8 cellular contexts compared by ENCODE assay signal in the genomic region with DNA sequence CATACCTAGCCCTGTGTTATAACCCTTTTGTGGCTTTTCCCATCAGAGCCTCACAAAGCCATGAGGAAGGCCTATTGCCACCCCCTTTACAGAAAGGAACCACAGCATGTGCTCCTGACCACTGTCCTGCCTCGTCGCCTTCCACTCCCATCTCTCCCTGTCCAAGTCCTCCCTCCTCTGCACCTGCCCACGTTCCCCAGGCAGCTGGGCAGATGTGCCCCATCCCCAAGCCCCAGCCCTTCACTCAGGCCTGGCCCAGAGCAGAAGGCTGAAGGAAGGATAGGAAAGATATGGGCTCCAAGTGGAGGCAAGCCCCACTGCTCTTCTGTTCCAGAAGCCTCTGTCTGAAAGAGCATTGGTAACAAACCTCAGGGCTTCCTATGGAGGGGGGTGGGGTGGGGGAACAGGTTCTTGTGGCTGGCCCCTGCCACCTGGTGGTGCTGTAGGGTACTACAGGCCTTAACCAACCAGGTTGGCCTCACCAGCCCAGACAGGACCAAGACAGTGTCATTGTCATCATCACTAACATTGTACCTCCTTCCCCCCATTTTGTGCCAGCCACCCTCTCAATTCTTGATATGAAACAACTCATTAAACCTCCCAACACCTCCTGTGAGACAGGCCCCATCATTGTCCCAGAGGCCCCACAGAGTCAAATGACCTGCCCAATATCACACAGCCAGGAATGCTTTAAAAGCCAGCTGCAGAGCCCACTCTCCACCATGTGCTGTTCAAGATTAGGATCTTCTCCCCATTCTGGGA. TPM values are rescaled to one million over a fixed set of nuclear protein-coding genes. Genes with fewer than 3 reads are reported as not detected.
DNase-seq lines count a peak whose midpoint lies in the region; ATAC-seq, FAIRE-seq and TF ChIP-seq lines count a peak whose summit lies in the region.

No MANE protein-coding gene starts in this region.

- H3K27me3 ChIP-seq in NT2/D1 (ENCODE audit: insufficient read depth, insufficient read length) (no peaks in the 10 kb centered on the region), endothelial cell of umbilical vein (ENCODE audit: control insufficient read depth in 2 of 2, insufficient read depth in 2 of 2, low read length in 2 of 2) (no peaks in the 10 kb centered on the region)

- no TSS peak for BruUV-seq in endothelial cell of umbilical vein (replicated peaks; lab: Mats Ljungman, UMichigan)

- POLR2A ChIA-PET in endothelial cell of umbilical vein (lab: Charles Lee): no interaction called here

- DNase-seq in DMS114 treated with DMSO at 0.1 percent for 48 hours (lab: John Stamatoyannopoulos, UW; ENCODE audit: unreplicated experiment): peak; percentile 14
- DNase-seq in NT2/D1 (ENCODE audit: low read depth, low spot score): peak; percentile 72
- DNase-seq in activated CD8-positive, alpha-beta memory T cell treated with anti-CD3 and anti-CD28 coated beads, Interleukin-2, amount 50 U/mL, for 48 hours: peak; percentile 92
- peak; percentile 63 for DNase-seq in endothelial cell of umbilical vein (ENCODE audit: low read depth, low spot score)
- peak; percentile 90 for DNase-seq in mucosa of gallbladder (ENCODE audit: low spot score)
- DNase-seq in stimulated activated CD8-positive, alpha-beta memory T cell treated with anti-CD3 and anti-CD28 coated beads, Interleukin-4, amount 100 ng/mL, for 4 hours (ENCODE audit: low read depth in 2 of 2, low spot score in 1 of 2): peak; percentile 71 to 80

- ATAC-seq in HG02678 (IDR thresholded peaks at IDR 0.05; ENCODE audit: unreplicated experiment): peak; percentile 50
- no peak for ATAC-seq in GM21619 (IDR thresholded peaks at IDR 0.05; ENCODE audit: unreplicated experiment)

- no peak overlapping the region for H3K27ac ChIP-seq in endothelial cell of umbilical vein (ENCODE audit: insufficient read depth, low read depth, low read length)

- H3K9me3 ChIP-seq in NT2/D1 (ENCODE audit: insufficient read depth, low read length) (no peaks in the 10 kb centered on the region), endothelial cell of umbilical vein (replicated peaks; ENCODE audit: control insufficient read depth, insufficient read depth, low read length) (no peaks in the 10 kb centered on the region)

- H3K79me2 ChIP-seq in endothelial cell of umbilical vein (ENCODE audit: control insufficient read depth, insufficient read depth, low read length): no peaks in the 10 kb centered on the region

- no peaks in the 10 kb centered on the region for H3K9me1 ChIP-seq in endothelial cell of umbilical vein (replicated peaks; ENCODE audit: control insufficient read depth, extremely low read depth, insufficient read depth, low read length)

- peak; percentile 91 for FAIRE-seq in endothelial cell of umbilical vein (lab: Jason Lieb, UNC)

- H3K4me1 ChIP-seq in NT2/D1 (ENCODE audit: insufficient read depth, insufficient read length) (no peaks in the 10 kb centered on the region), endothelial cell of umbilical vein (ENCODE audit: control insufficient read depth, extremely low read depth, insufficient read depth, low read length) (no peaks in the 10 kb centered on the region)

- dilution Hi-C loops in endothelial cell of umbilical vein (cut with MboI; ENCODE audit: extremely low pct_ligation_motif_present, low sequenced_read_pairs): loop anchor here (10.0 kb wide), 1 partner anchor 149 kb away; the partner anchor contains the start of gene RPL29

- H3K36me3 ChIP-seq in NT2/D1 (ENCODE audit: insufficient read depth, insufficient read length, low read length) (peaks cover 98% of the 10 kb centered on the region), endothelial cell of umbilical vein (ENCODE audit: control insufficient read depth in 2 of 2, extremely low read depth in 1 of 2, insufficient read depth in 2 of 2, low read length in 2 of 2) (peaks cover 4 to 10% of the 10 kb centered on the region in 2 experiments)

- TF ChIP-seq CTCF in endothelial cell of umbilical vein (IDR thresholded peaks at IDR 0.05; ENCODE audit: extremely low read depth in 1 of 2, insufficient read depth in 1 of 2, low read depth in 1 of 2, low read length in 2 of 2): peak; percentile 93 to 94

- TF ChIP-seq POLR2A in endothelial cell of umbilical vein (IDR thresholded peaks at IDR 0.05; ENCODE audit: low read depth, low read length): no peak

- H3K4me3 ChIP-seq in NT2/D1 (ENCODE audit: insufficient read length, low read depth): no peak overlapping the region
- H3K4me3 ChIP-seq in endothelial cell of umbilical vein (replicated peaks in 1 of 3; ENCODE audit: insufficient read depth in 1 of 3, low read depth in 1 of 3, low read length in 3 of 3): no peak overlapping the region

- intact Hi-C loops in endothelial cell of umbilical vein (cut with micrococcal nuclease): loop anchor here (1.0 kb wide), 4 partner anchors 21 to 202 kb away; partner anchors contain the start of gene PARP3

- CTCF ChIA-PET in endothelial cell of umbilical vein (lab: Charles Lee): interaction anchor here (0.8 to 7.3 kb wide), 10 partner anchors 21 to 202 kb away, joined by 3 to 139 read pairs (median 4); partner anchors contain the start of genes PARP3, RPL29 and RRP9

- H4K20me1 ChIP-seq in endothelial cell of umbilical vein (replicated peaks; ENCODE audit: control insufficient read depth, extremely low read depth, insufficient read depth, low read length): no peaks in the 10 kb centered on the region

- H3K4me2 ChIP-seq in endothelial cell of umbilical vein (ENCODE audit: insufficient read depth, low read length): no peak overlapping the region

- H3K9ac ChIP-seq in NT2/D1 (ENCODE audit: insufficient read length, low read depth) (no peak overlapping the region), endothelial cell of umbilical vein (replicated peaks; ENCODE audit: extremely low read depth, insufficient read depth, low read length) (no peak overlapping the region)

- H2AFZ ChIP-seq in endothelial cell of umbilical vein (ENCODE audit: low read depth, low read length): no peak overlapping the region

TF ChIP-seq in endothelial cell of umbilical vein, 7 proteins besides CTCF, POLR2A, EP300 and RAD21:
- TF ChIP-seq, protein P1, sequence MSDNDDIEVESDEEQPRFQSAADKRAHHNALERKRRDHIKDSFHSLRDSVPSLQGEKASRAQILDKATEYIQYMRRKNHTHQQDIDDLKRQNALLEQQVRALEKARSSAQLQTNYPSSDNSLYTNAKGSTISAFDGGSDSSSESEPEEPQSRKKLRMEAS (IDR thresholded peaks at IDR 0.05; ENCODE audit: insufficient read depth, insufficient read length): no peak
- TF ChIP-seq EZH2 (IDR thresholded peaks at IDR 0.05; ENCODE audit: borderline replicate concordance, low read depth, low read length, severe bottlenecking): no peak
- no peak for TF ChIP-seq GATA2 (IDR thresholded peaks at IDR 0.05; ENCODE audit: insufficient read depth, insufficient read length, low read depth, low read length)
- TF ChIP-seq FOS (IDR thresholded peaks at IDR 0.05; ENCODE audit: borderline replicate concordance, insufficient read depth, low read length): no peak
- TF ChIP-seq MYC (IDR thresholded peaks at IDR 0.05; ENCODE audit: low read depth, low read length): no peak
- no peak for TF ChIP-seq JUN (IDR thresholded peaks at IDR 0.05; ENCODE audit: borderline replicate concordance, insufficient read depth, insufficient read length, low read depth)
- TF ChIP-seq POLR2AphosphoS5 (IDR thresholded peaks at IDR 0.05; ENCODE audit: insufficient read depth, low read depth, low read length): no peak

RNA-seq across cellular contexts. Expression of gene POC1A, which starts 10.0 kb away (rescaled TPM):
- total RNA-seq in endothelial cell of umbilical vein: 16.7 and 19.4 TPM in 2 replicates
- polyA plus RNA-seq in endothelial cell of umbilical vein: 14.8 and 14.9 TPM in 2 replicates
- polyA plus RNA-seq in endothelial cell of umbilical vein (2011; cell fraction: cytosol; rRNA removed): 15.9 and 16.9 TPM in 2 replicates
- 11.6 and 13.5 TPM in 2 replicates for polyA plus RNA-seq in endothelial cell of umbilical vein (2011; cell fraction: nucleus; rRNA removed)
- 6.0 and 11.1 TPM in 2 replicates for polyA plus RNA-seq in endothelial cell of umbilical vein (2012)
- polyA minus RNA-seq in endothelial cell of umbilical vein: 18.2 and 21.8 TPM in 2 replicates
- 17.4 TPM for polyA minus RNA-seq in endothelial cell of umbilical vein (2011; cell fraction: cytosol; rRNA and poly(A)+ RNA removed)
- polyA minus RNA-seq in endothelial cell of umbilical vein (2011; cell fraction: nucleus; rRNA and poly(A)+ RNA removed): 7.1 and 10.2 TPM in 2 replicates
- total RNA-seq in mucosa of gallbladder: 3.4 TPM

RNA-seq across cellular contexts. Expression of gene ALAS1, which starts 53.7 kb away (rescaled TPM):
- total RNA-seq in endothelial cell of umbilical vein (45.1 and 48.1 TPM in 2 replicates), mucosa of gallbladder (62.4 TPM)
- 72.1 and 76.5 TPM in 2 replicates for polyA plus RNA-seq in endothelial cell of umbilical vein
- polyA plus RNA-seq in endothelial cell of umbilical vein (2011; cell fraction: cytosol; rRNA removed): 57.5 and 62.2 TPM in 2 replicates
- polyA plus RNA-seq in endothelial cell of umbilical vein (2011; cell fraction: nucleus; rRNA removed): 43.6 and 45.8 TPM in 2 replicates
- 54.3 and 54.7 TPM in 2 replicates for polyA plus RNA-seq in endothelial cell of umbilical vein (2012)
- 55.3 and 58.2 TPM in 2 replicates for polyA minus RNA-seq in endothelial cell of umbilical vein
- 26.8 TPM for polyA minus RNA-seq in endothelial cell of umbilical vein (2011; cell fraction: cytosol; rRNA and poly(A)+ RNA removed)
- 16.0 and 16.4 TPM in 2 replicates for polyA minus RNA-seq in endothelial cell of umbilical vein (2011; cell fraction: nucleus; rRNA and poly(A)+ RNA removed)

Comparison
In these comparisons a context has a peak if more than half of its experiments do, and no peak if none do; other contexts are left out.
1. DNase-seq: peak in every context shown above with its lines; median percentile 92 in activated CD8-positive, alpha-beta memory T cell treated with anti-CD3 and anti-CD28 coated beads, Interleukin-2, amount 50 U/mL, for 48 hours; 90 in mucosa of gallbladder; 76 in stimulated activated CD8-positive, alpha-beta memory T cell treated with anti-CD3 and anti-CD28 coated beads, Interleukin-4, amount 100 ng/mL, for 4 hours; 72 in NT2/D1; 63 in endothelial cell of umbilical vein; 14 in DMS114 treated with DMSO at 0.1 percent for 48 hours.